In the genomic region with DNA sequence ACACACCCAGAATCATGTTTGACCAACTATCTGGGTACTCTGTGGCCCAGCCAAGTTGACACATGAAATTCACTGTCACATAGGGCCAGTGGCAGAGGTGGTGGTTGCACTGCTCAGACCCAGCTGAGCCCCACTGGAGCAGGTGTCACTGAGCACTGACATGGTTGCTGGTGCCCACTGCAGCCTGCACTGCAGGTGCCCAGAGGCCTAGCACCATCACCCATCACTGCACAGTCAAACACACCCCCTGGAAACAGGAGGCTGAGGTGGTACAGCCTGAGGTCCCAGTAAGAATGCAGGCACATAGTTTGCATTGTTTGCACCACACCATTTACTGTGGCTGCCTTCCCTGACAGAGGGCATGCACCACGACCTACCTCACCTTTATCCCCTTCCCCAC, we compare ENCODE assay signal across 23 cellular contexts.
"Had no signal": no experiment of that assay in that cellular context is flagged by ENCODE, and none has a peak within 500 bp of the region (broad histone marks: within the 10 kb centered on the region; RNA-seq: fewer than 3 reads in every experiment).

No MANE protein-coding gene starts in this region.

- H3K27ac ChIP-seq: adrenal gland, PC-9 had no signal

- H3K9me3 ChIP-seq: adrenal gland, MG63 had no signal

- H3K4me3 ChIP-seq: adrenal gland, MG63, PC-9 had no signal

- H3K36me3 ChIP-seq: adrenal gland, MG63 had no signal

- H3K4me3 Mint-ChIP-seq: activated CD8-positive, alpha-beta T cell treated with anti-CD3 and anti-CD28 coated beads, Interleukin-2, amount 10 ng/mL, durations not matched to agents 7 days and 5 days; activated naive CD4-positive, alpha-beta T cell treated with anti-CD3 and anti-CD28 coated beads for 36 hours; activated naive CD8-positive, alpha-beta T cell; activated T-cell treated with anti-CD3 and anti-CD28 coated beads, Interleukin-2, amount 50 U/mL, for 4 hours; T-helper 1 cell treated with Interleukin-12 subunit alpha and Interleukin-12 subunit beta and Interleukin-4 antibody, amounts not matched to agents 30 μg/mL and 1 μg/mL, for 36 hours; WTC11 had no signal

- H3K36me3 Mint-ChIP-seq: activated naive CD8-positive, alpha-beta T cell; WTC11 had no signal

- ATAC-seq: activated CD8-positive, alpha-beta T cell treated with anti-CD3 and anti-CD28 coated beads, Interleukin-2, amount 10 ng/mL, durations not matched to agents 7 days and 5 days; activated T-cell treated with anti-CD3 and anti-CD28 coated beads, Interleukin-2, amount 50 U/mL, for 4 hours; WTC11 had no signal

- H3K27ac Mint-ChIP-seq: activated CD8-positive, alpha-beta T cell treated with anti-CD3 and anti-CD28 coated beads, Interleukin-2, amount 10 ng/mL, durations not matched to agents 7 days and 5 days; activated naive CD4-positive, alpha-beta T cell treated with anti-CD3 and anti-CD28 coated beads for 36 hours; activated naive CD8-positive, alpha-beta T cell; WTC11 had no signal

- H3K9me3 Mint-ChIP-seq: activated naive CD4-positive, alpha-beta T cell treated with anti-CD3 and anti-CD28 coated beads for 36 hours; activated T-cell treated with anti-CD3 and anti-CD28 coated beads, Interleukin-2, amount 50 U/mL, for 4 hours; T-helper 1 cell treated with Interleukin-12 subunit alpha and Interleukin-12 subunit beta and Interleukin-4 antibody, amounts not matched to agents 30 μg/mL and 1 μg/mL, for 36 hours; WTC11 had no signal

- H3K27me3 ChIP-seq: adrenal gland, MG63 had no signal

- H2AFZ ChIP-seq: PC-9 had no signal

- H3K4me2 ChIP-seq: PC-9 had no signal

- DNase-seq: activated CD4-positive, alpha-beta T cell treated with anti-CD3 and anti-CD28 coated beads for 48 hours; activated CD4-positive, alpha-beta T cell treated with anti-CD3 and anti-CD28 coated beads, Interleukin-2, amount 50 U/mL, for 4 hours; activated CD4-positive, CD25-positive, alpha-beta regulatory T cell treated with anti-CD3 and anti-CD28 coated beads, Interleukin-2, amount 50 U/mL, for 72 hours; activated CD8-positive, alpha-beta T cell treated with anti-CD3 and anti-CD28 coated beads, Interleukin-2, amount 10 ng/mL, durations not matched to agents 7 days and 5 days; activated gamma-delta T cell; activated naive CD4-positive, alpha-beta T cell treated with anti-CD3 and anti-CD28 coated beads for 36 hours; activated T-cell treated with anti-CD3 and anti-CD28 coated beads, Interleukin-2, amount 50 U/mL, for 4 hours; adrenal gland; anterior cingulate cortex; cerebellar nuclear complex; MG63; NCI-H1092 treated with DMSO at 0.1 percent for 48 hours; NCI-H1436 treated with DMSO at 0.1 percent for 48 hours; NCI-H187; NCI-H2081 treated with DMSO at 0.1 percent for 48 hours; NCI-H446; NCI-H524; PC-9; SHP77 treated with DMSO at 0.1 percent for 48 hours; T-helper 9 cell had no signal
